Comparison of ENCODE assay signal across 1 cellular context in genomic region chr17:42221886-42222745, GRCh38.
A peak's percentile ranks its signal among the peaks of the same experiment; 100 is the strongest.
TF ChIP-seq lines count a peak whose summit lies in the region.

No MANE protein-coding gene starts in this region.

TF ChIP-seq in HEK293, 187 proteins besides CTCF, POLR2A, EP300 and RAD21 (continued from another document and continues in another):
- TF ChIP-seq PRDM2 (tag by site-specific recombination; IDR thresholded peaks at IDR 0.05; ENCODE audit: borderline replicate concordance) (no peak), HOXA7 (CRISPR knock-in tag; IDR thresholded peaks at IDR 0.05; ENCODE audit: borderline replicate concordance) (no peak), ZNF792 (tag by site-specific recombination; IDR thresholded peaks at IDR 0.05) (no peak), ZXDB (tag by site-specific recombination; IDR thresholded peaks at IDR 0.05) (no peak), ZFP69B (tag by site-specific recombination; IDR thresholded peaks at IDR 0.05) (no peak), ZNF692 (tag by site-specific recombination; IDR thresholded peaks at IDR 0.05) (no peak), ZNF623 (tag by site-specific recombination; IDR thresholded peaks at IDR 0.05) (no peak), REPIN1 (tag by site-specific recombination; IDR thresholded peaks at IDR 0.05; ENCODE audit: low read depth) (no peak), YY1 (tag by site-specific recombination; IDR thresholded peaks at IDR 0.05) (no peak), ZNF37A (tag by site-specific recombination; IDR thresholded peaks at IDR 0.05) (no peak), ZNF830 (tag by site-specific recombination; IDR thresholded peaks at IDR 0.05; ENCODE audit: low read depth) (no peak), ZBTB21 (tag by site-specific recombination; IDR thresholded peaks at IDR 0.05) (no peak), ZNF391 (tag by site-specific recombination; IDR thresholded peaks at IDR 0.05; ENCODE audit: borderline replicate concordance, low read depth) (no peak), ZNF837 (tag by site-specific recombination; IDR thresholded peaks at IDR 0.05) (no peak), ZSCAN18 (tag by site-specific recombination; IDR thresholded peaks at IDR 0.05) (no peak), ZNF776 (tag by site-specific recombination; IDR thresholded peaks at IDR 0.05; ENCODE audit: borderline replicate concordance) (no peak), SP7 (tag by site-specific recombination; IDR thresholded peaks at IDR 0.05) (no peak), ZNF529 (tag by site-specific recombination; IDR thresholded peaks at IDR 0.05; ENCODE audit: insufficient replicate concordance) (no peak), ZNF26 (tag by site-specific recombination; IDR thresholded peaks at IDR 0.05) (no peak), ZBTB49 (tag by site-specific recombination; IDR thresholded peaks at IDR 0.05; ENCODE audit: low read depth) (no peak), ZNF639 (tag by site-specific recombination; IDR thresholded peaks at IDR 0.05) (no peak), ZSCAN4 (tag by site-specific recombination; IDR thresholded peaks at IDR 0.05) (peak; percentile 100), ZNF768 (tag by site-specific recombination; IDR thresholded peaks at IDR 0.05) (peak; percentile 96; the same call in 1 of the 2 replicates), ZFP41 (tag by site-specific recombination; IDR thresholded peaks at IDR 0.05; ENCODE audit: borderline replicate concordance) (no peak), EGR2 (tag by site-specific recombination; IDR thresholded peaks at IDR 0.05; ENCODE audit: low read depth) (no peak), PBX3 (CRISPR knock-in tag; IDR thresholded peaks at IDR 0.05) (no peak), ZIC2 (tag by site-specific recombination; IDR thresholded peaks at IDR 0.05) (no peak), AEBP2 (tag by site-specific recombination; IDR thresholded peaks at IDR 0.05; ENCODE audit: borderline replicate concordance) (no peak), ZNF747 (tag by site-specific recombination; IDR thresholded peaks at IDR 0.05) (no peak), ZNF248 (tag by site-specific recombination; IDR thresholded peaks at IDR 0.05) (0 out of 2 replicates have a peak, but pooled peaks have one; percentile 81), KLF9 (tag by site-specific recombination; IDR thresholded peaks at IDR 0.05; ENCODE audit: low read depth) (no peak), ZNF148 (tag by site-specific recombination; IDR thresholded peaks at IDR 0.05; ENCODE audit: borderline replicate concordance) (no peak; the same call in 1 of the 2 replicates)
